9 cellular contexts compared by ENCODE assay signal in genomic region chr11:95076416-95076815, GRCh38. TPM values are rescaled to one million over a fixed set of nuclear protein-coding genes. Genes with fewer than 3 reads are reported as not detected.
DNase-seq lines count a peak whose midpoint lies in the region; ATAC-seq and TF ChIP-seq lines count a peak whose summit lies in the region.
"Had no signal": no experiment of that assay in that cellular context is flagged by ENCODE, and none has a peak within 500 bp of the region (broad histone marks: within the 10 kb centered on the region; RNA-seq: fewer than 3 reads in every experiment).

No MANE protein-coding gene starts in this region.

- TF ChIP-seq CTCF in HEK293 (tag by site-specific recombination; IDR thresholded peaks at IDR 0.05) (no peak), RWPE2 (IDR thresholded peaks at IDR 0.05; ENCODE audit: poor library complexity, severe bottlenecking) (no peak)

- no peaks in the 10 kb centered on the region for H3K9me3 ChIP-seq in HEK293 (ENCODE audit: control insufficient read depth, insufficient read depth, low read depth, low read length)
- H3K9me3 ChIP-seq in RWPE2 (ENCODE audit: severe bottlenecking), result no peaks in the 10 kb centered on the region

- CTCF ChIA-PET in HEK293 (lab: Yijun Ruan, JAX), result interaction anchor here (1.1 to 10.7 kb wide), 3 partner anchors 14 to 688 kb away, joined by 4 to 63 read pairs (median 4); partner anchors contain the start of gene ENDOD1

- DNase-seq in Caki2 (ENCODE audit: low read depth) (peak; percentile 71), RWPE2 (ENCODE audit: low spot score) (no peak), left lobe of liver (ENCODE audit: low spot score) (no peak), NCI-H345 (lab: John Stamatoyannopoulos, UW) (no peak), NCI-H748 treated with DMSO at 0.1 percent for 48 hours (lab: John Stamatoyannopoulos, UW) (no peak), NCI-H2171 (lab: John Stamatoyannopoulos, UW) (no peak)
- DNase-seq: erythroblast had no signal

- H3K36me3 ChIP-seq in HEK293 (ENCODE audit: control insufficient read depth in 2 of 2, insufficient read depth in 1 of 2, low read length in 2 of 2) (no peaks in the 10 kb centered on the region), RWPE2 (ENCODE audit: low read depth) (no peaks in the 10 kb centered on the region; the same call in 1 of the 2 replicates)

- in situ Hi-C loops in Caki2 (cut with HindIII; ENCODE audit: low pct_unique_long_range_greater_than_20kb, low sequenced_read_pairs), result no loop called here

- no peak overlapping the region for H3K4me3 ChIP-seq in HEK293 (ENCODE audit: low read depth, low read length)
- H3K4me3 ChIP-seq in RWPE2 (ENCODE audit: severe bottlenecking), result no peak overlapping the region

- POLR2A ChIA-PET in HEK293 (lab: Yijun Ruan, JAX), result interaction anchor here (0.9 kb wide), 1 partner anchor 9 kb away, joined by 3 read pairs; no protein-coding TSS in a partner anchor

- ATAC-seq in RWPE2 (ENCODE audit: low read depth) (peak; percentile 79), left lobe of liver (peak; percentile 23), HG03439 (IDR thresholded peaks at IDR 0.05; ENCODE audit: unreplicated experiment) (no peak)

- no peaks in the 10 kb centered on the region; the same call in 1 of the 2 replicates for H3K4me1 ChIP-seq in HEK293 (ENCODE audit: control insufficient read depth, insufficient read depth, low read length)
- H3K4me1 ChIP-seq in RWPE2 (ENCODE audit: insufficient read depth, poor library complexity, severe bottlenecking), result peaks cover 17% of the 10 kb centered on the region

- H3K27ac ChIP-seq in HEK293 (ENCODE audit: extremely low read depth, low read depth, low read length) (no peak overlapping the region), RWPE2 (ENCODE audit: poor library complexity, severe bottlenecking) (peak overlapping the region; percentile 38)

- H3K27me3 ChIP-seq in RWPE2 (ENCODE audit: insufficient read depth, poor library complexity, severe bottlenecking), result no peaks in the 10 kb centered on the region

TF ChIP-seq in HEK293, 187 proteins besides CTCF, POLR2A, EP300 and RAD21:
- TF ChIP-seq ZNF202 (tag by site-specific recombination; IDR thresholded peaks at IDR 0.05; ENCODE audit: borderline replicate concordance) (no peak), PRDM6 (tag by site-specific recombination; IDR thresholded peaks at IDR 0.05) (peak; percentile 43; the same call in 1 of the 2 replicates), PRDM1 (tag by site-specific recombination; IDR thresholded peaks at IDR 0.05) (no peak)

RNA-seq across cellular contexts. Expression of gene SRSF8, which starts 9.7 kb away (rescaled TPM):
- 7.6 and 12.6 TPM in 2 replicates for total RNA-seq in Caki2 (2014; rRNA removed; shearing (Covaris generic); ENCODE audit: low replicate concordance)
- total RNA-seq in left lobe of liver, result 21.0 TPM

RNA-seq across cellular contexts. Expression of gene ENDOD1, which starts 13.2 kb away (rescaled TPM):
- 7.4 and 8.8 TPM in 2 replicates for total RNA-seq in Caki2 (2014; rRNA removed; shearing (Covaris generic); ENCODE audit: low replicate concordance)
- total RNA-seq in left lobe of liver, result 4.3 TPM

RNA-seq across cellular contexts. Expression of gene KDM4F, which starts 27.2 kb away (rescaled TPM):
- not detected in 2 replicates for total RNA-seq in Caki2 (2014; rRNA removed; shearing (Covaris generic); ENCODE audit: low replicate concordance)
- total RNA-seq in left lobe of liver, result not detected

RNA-seq across cellular contexts. Expression of gene KDM4E, which starts 51.4 kb away (rescaled TPM):
- not detected in 2 replicates for total RNA-seq in Caki2 (2014; rRNA removed; shearing (Covaris generic); ENCODE audit: low replicate concordance)
- total RNA-seq in left lobe of liver, result not detected
